ENCODE assay signal across 16 cellular contexts in genomic region chr19:10122066-10122465, GRCh38. TPM values are rescaled to one million over a fixed set of nuclear protein-coding genes. Genes with fewer than 3 reads are reported as not detected.
DNase-seq lines count a peak whose midpoint lies in the region; ATAC-seq, FAIRE-seq and TF ChIP-seq lines count a peak whose summit lies in the region.
"Had no signal": no experiment of that assay in that cellular context is flagged by ENCODE, and none has a peak within 500 bp of the region (broad histone marks: within the 10 kb centered on the region; RNA-seq: fewer than 3 reads in every experiment).

No MANE protein-coding gene starts in this region.

- POLR2A ChIA-PET in naive thymus-derived CD8-positive, alpha-beta T cell (lab: Charles Lee): interaction anchor here (0.6 to 12.3 kb wide), 5 partner anchors 9 to 72 kb away, joined by 3 to 116 read pairs (median 4); partner anchors contain the start of gene PPAN

- in situ Hi-C loops in transverse colon (cut with MboI; ENCODE audit: low pct_ligation_motif_present in 1 of 4, low pct_unique_long_range_greater_than_20kb in 1 of 4, low sequenced_read_pairs in 3 of 4): loop anchor here in 1 of 4 donors (25.0 kb wide), 1 partner anchor 115 kb away; the partner anchor contains the start of gene S1PR2
- in situ Hi-C loops in brain microvascular endothelial cell (cut with HindIII; ENCODE audit: low pct_ligation_motif_present, low sequenced_read_pairs): no loop called here

- DNase-seq in GM03348 (ENCODE audit: low spot score) (peak; percentile 56), astrocyte (ENCODE audit: low read depth) (peak; percentile 48), left lung (no peak), transverse colon (no peak), brain microvascular endothelial cell (no peak), cerebellum (ENCODE audit: low spot score) (no peak), NCI-H510A treated with DMSO at 0.1 percent for 48 hours (lab: John Stamatoyannopoulos, UW) (no peak)
- no peak for DNase-seq in naive thymus-derived CD8-positive, alpha-beta T cell
- DNase-seq: activated CD8-positive, alpha-beta memory T cell treated with anti-CD3 and anti-CD28 coated beads, Interleukin-2, amount 10 ng/mL, durations not matched to agents 7 days and 5 days; naive B cell; NCI-H1048; NCI-H2227 treated with DMSO at 0.1 percent for 48 hours; stimulated activated naive CD4-positive, alpha-beta T cell had no signal

- H3K36me3 ChIP-seq in astrocyte (ENCODE audit: insufficient read depth, low read length) (peaks cover 8% of the 10 kb centered on the region), left lung (peaks cover 0 to 18% of the 10 kb centered on the region in 2 donors), transverse colon (peaks cover 0 to 4% (median 0%) of the 10 kb centered on the region in 4 donors), brain microvascular endothelial cell (replicated peaks) (peaks cover 11% of the 10 kb centered on the region)

- intact Hi-C loops in left lung (cut with DNase I): no loop called here
- intact Hi-C loops in transverse colon (cut with DNase I; ENCODE audit: low total_unique reads): no loop called here

- H3K4me3 ChIP-seq in astrocyte (ENCODE audit: insufficient read depth, low read depth, low read length) (no peak overlapping the region), left lung (no peak overlapping the region), transverse colon (no peak overlapping the region), brain microvascular endothelial cell (ENCODE audit: low read depth, low read length) (no peak overlapping the region)
- H3K4me3 ChIP-seq: right atrium auricular region had no signal

- H4K20me1 ChIP-seq in astrocyte (ENCODE audit: insufficient read depth, low read length): peaks cover 15% of the 10 kb centered on the region

- no peak overlapping the region for H3K27ac Mint-ChIP-seq in astrocyte (ENCODE audit: unreplicated experiment)
- H3K27ac Mint-ChIP-seq in naive thymus-derived CD8-positive, alpha-beta T cell: peak overlapping the region in 1 of 10 donors; percentile 15
- H3K27ac Mint-ChIP-seq: activated CD8-positive, alpha-beta memory T cell treated with anti-CD3 and anti-CD28 coated beads, Interleukin-2, amount 10 ng/mL, durations not matched to agents 7 days and 5 days; activated naive CD8-positive, alpha-beta T cell had no signal

- H3K4me1 ChIP-seq in astrocyte (ENCODE audit: insufficient read depth, low read length) (peaks cover 13% of the 10 kb centered on the region), left lung (peaks cover 19 to 51% of the 10 kb centered on the region in 2 donors), transverse colon (peaks cover 6 to 18% (median 15%) of the 10 kb centered on the region in 4 donors)

- H3K27ac ChIP-seq in astrocyte (ENCODE audit: low read depth, low read length) (no peak overlapping the region), left lung (peak overlapping the region; percentile 41 to 79), transverse colon (peak overlapping the region; percentile 72 to 89 (median 82)), brain microvascular endothelial cell (no peak overlapping the region)

- WGBS in transverse colon (ENCODE audit: low coverage in 1 of 2), 2 donors: 49 to 68% methylated on average over 2 to 6 of the region's 6 CpGs

- peak; percentile 61 for ATAC-seq in left lung
- ATAC-seq in naive thymus-derived CD8-positive, alpha-beta T cell: no peak
- ATAC-seq: activated CD8-positive, alpha-beta memory T cell treated with anti-CD3 and anti-CD28 coated beads, Interleukin-2, amount 10 ng/mL, durations not matched to agents 7 days and 5 days had no signal

- no peaks in the 10 kb centered on the region for H3K9me3 Mint-ChIP-seq in astrocyte (ENCODE audit: unreplicated experiment)
- no peaks in the 10 kb centered on the region for H3K9me3 Mint-ChIP-seq in naive thymus-derived CD8-positive, alpha-beta T cell

- H2AFZ ChIP-seq in astrocyte (ENCODE audit: low read depth, low read length): no peak overlapping the region

- H3K36me3 Mint-ChIP-seq in astrocyte (ENCODE audit: low read depth, unreplicated experiment): peaks cover 5% of the 10 kb centered on the region
- peaks cover 0 to 14% (median 8%) of the 10 kb centered on the region in 3 donors for H3K36me3 Mint-ChIP-seq in naive thymus-derived CD8-positive, alpha-beta T cell
- H3K36me3 Mint-ChIP-seq: naive B cell had no signal

- TF ChIP-seq POLR2A in transverse colon (IDR thresholded peaks at IDR 0.05): no peak

- no peak for TF ChIP-seq EP300 in transverse colon (IDR thresholded peaks at IDR 0.05; ENCODE audit: low read depth)

- H3K79me2 ChIP-seq in astrocyte (ENCODE audit: insufficient read depth, low read length): peaks cover 27% of the 10 kb centered on the region

- H3K9ac ChIP-seq in astrocyte (ENCODE audit: low read length): no peak overlapping the region

- no peaks in the 10 kb centered on the region for H3K27me3 ChIP-seq in astrocyte (ENCODE audit: insufficient read depth, low read length)
- H3K27me3 ChIP-seq in left lung: no peaks in the 10 kb centered on the region
- no peaks in the 10 kb centered on the region for H3K27me3 ChIP-seq in transverse colon
- H3K27me3 ChIP-seq in brain microvascular endothelial cell (replicated peaks): no peaks in the 10 kb centered on the region
- H3K27me3 ChIP-seq: right atrium auricular region had no signal

- no peaks in the 10 kb centered on the region for H3K9me3 ChIP-seq in astrocyte (ENCODE audit: insufficient read depth, low read depth, low read length)
- no peaks in the 10 kb centered on the region for H3K9me3 ChIP-seq in left lung
- no peaks in the 10 kb centered on the region for H3K9me3 ChIP-seq in transverse colon
- H3K9me3 ChIP-seq: right atrium auricular region had no signal

- peaks cover 4% of the 10 kb centered on the region for H3K4me1 Mint-ChIP-seq in astrocyte (ENCODE audit: low read depth, unreplicated experiment)
- H3K4me1 Mint-ChIP-seq in naive thymus-derived CD8-positive, alpha-beta T cell: peaks cover 6 to 33% (median 21%) of the 10 kb centered on the region in 4 donors

- H3K4me2 ChIP-seq in astrocyte (ENCODE audit: low read length): no peak overlapping the region

- TF ChIP-seq CTCF in astrocyte (IDR thresholded peaks at IDR 0.05; ENCODE audit: insufficient read depth, low read depth, low read length) (no peak), left lung (IDR thresholded peaks at IDR 0.05) (no peak), transverse colon (IDR thresholded peaks at IDR 0.05) (no peak), brain microvascular endothelial cell (IDR thresholded peaks at IDR 0.05; ENCODE audit: low read depth, low read length, missing control alignments) (no peak)

- FAIRE-seq in astrocyte (lab: Jason Lieb, UNC): no peak
- FAIRE-seq: HTR-8/SVneo had no signal

- H3K27me3 Mint-ChIP-seq in astrocyte (ENCODE audit: low read depth, unreplicated experiment): no peaks in the 10 kb centered on the region
- no peaks in the 10 kb centered on the region for H3K27me3 Mint-ChIP-seq in naive thymus-derived CD8-positive, alpha-beta T cell
- H3K27me3 Mint-ChIP-seq: activated CD8-positive, alpha-beta memory T cell treated with anti-CD3 and anti-CD28 coated beads, Interleukin-2, amount 10 ng/mL, durations not matched to agents 7 days and 5 days; activated naive CD8-positive, alpha-beta T cell; naive B cell had no signal

- no peak overlapping the region for H3K4me3 Mint-ChIP-seq in astrocyte (ENCODE audit: unreplicated experiment)
- H3K4me3 Mint-ChIP-seq in naive thymus-derived CD8-positive, alpha-beta T cell: no peak overlapping the region
- H3K4me3 Mint-ChIP-seq: activated CD8-positive, alpha-beta memory T cell treated with anti-CD3 and anti-CD28 coated beads, Interleukin-2, amount 10 ng/mL, durations not matched to agents 7 days and 5 days; activated naive CD8-positive, alpha-beta T cell had no signal

RNA-seq across cellular contexts. Expression of gene EIF3G, which starts 2.4 kb away (rescaled TPM):
- total RNA-seq in astrocyte: 207 and 215 TPM in 2 replicates
- total RNA-seq in left lung: 100 to 1,000 TPM; 162 to 166 TPM
- total RNA-seq in transverse colon: 100 to 1,000 TPM; 169 to 293 (median 198) TPM
- 100 to 1,000 TPM; 363 to 378 TPM for total RNA-seq in naive thymus-derived CD8-positive, alpha-beta T cell
- polyA plus RNA-seq in naive thymus-derived CD8-positive, alpha-beta T cell: 100 to 1,000 TPM; 226 to 282 (median 269) TPM
- 76.3 TPM for total RNA-seq in cerebellum

RNA-seq across cellular contexts. Expression of gene P2RY11, which starts 10.6 kb away (rescaled TPM):
- total RNA-seq in astrocyte (19.3 and 22.8 TPM in 2 replicates), left lung (10 to 100 TPM in 1 of 2 donors, 1 to 10 TPM in 1; 8.4 to 24.4 TPM), transverse colon (10 to 100 TPM in 1 of 4 donors, 1 to 10 TPM in 2, under 1 TPM in 1; 0.80 to 13.8 (median 6.9) TPM), cerebellum (4.9 TPM)
- 10 to 100 TPM; 61.4 to 68.0 TPM for total RNA-seq in naive thymus-derived CD8-positive, alpha-beta T cell
- 1 to 10 TPM; 2.2 to 4.2 (median 2.9) TPM for polyA plus RNA-seq in naive thymus-derived CD8-positive, alpha-beta T cell

RNA-seq across cellular contexts. Expression of gene PPAN, which starts 15.9 kb away (rescaled TPM):
- total RNA-seq in astrocyte (54.2 and 55.6 TPM in 2 replicates), left lung (10 to 100 TPM; 23.4 to 49.8 TPM), transverse colon (10 to 100 TPM; 10.1 to 31.8 (median 21.5) TPM), cerebellum (17.2 TPM)
- total RNA-seq in naive thymus-derived CD8-positive, alpha-beta T cell: 100 to 1,000 TPM; 109 to 122 TPM
- 10 to 100 TPM; 15.7 to 42.7 (median 25.8) TPM for polyA plus RNA-seq in naive thymus-derived CD8-positive, alpha-beta T cell

RNA-seq across cellular contexts. Expression of gene ANGPTL6, which starts 19.6 kb away (rescaled TPM):
- total RNA-seq in astrocyte: 0.24 TPM in 1 of 2 replicates, not detected in the other
- under 1 TPM; 0.38 to 0.68 TPM for total RNA-seq in left lung
- total RNA-seq in transverse colon: 1 to 10 TPM in 1 of 4 donors, under 1 TPM in 2, not detected in 1; 0.32 to 4.5 (median 0.55) TPM
- total RNA-seq in naive thymus-derived CD8-positive, alpha-beta T cell: 1 to 10 TPM; 1.3 to 1.8 TPM
- under 1 TPM; 0.54 to 0.82 (median 0.65) TPM for polyA plus RNA-seq in naive thymus-derived CD8-positive, alpha-beta T cell
- total RNA-seq in cerebellum: 0.45 TPM

RNA-seq across cellular contexts. Expression of gene SHFL, which starts 35.9 kb away (rescaled TPM):
- total RNA-seq in astrocyte: 73.5 and 86.8 TPM in 2 replicates
- 10 to 100 TPM; 30.9 to 38.8 TPM for total RNA-seq in left lung
- 10 to 100 TPM; 24.5 to 56.1 (median 39.0) TPM for total RNA-seq in transverse colon
- total RNA-seq in naive thymus-derived CD8-positive, alpha-beta T cell: 100 to 1,000 TPM; 109 to 113 TPM
- polyA plus RNA-seq in naive thymus-derived CD8-positive, alpha-beta T cell: 10 to 100 TPM; 32.0 to 51.3 (median 34.6) TPM
- 6.6 TPM for total RNA-seq in cerebellum

Comparison
In these comparisons a context has a peak if more than half of its experiments do, and no peak if none do; other contexts are left out.
1. DNase-seq: peak in GM03348 (single experiment) and astrocyte (single experiment); none in left lung (0 of 2), transverse colon (single experiment), brain microvascular endothelial cell (single experiment), naive thymus-derived CD8-positive, alpha-beta T cell (0 of 10), cerebellum (single experiment) and NCI-H510A treated with DMSO at 0.1 percent for 48 hours (single experiment).
2. H3K27ac ChIP-seq: peak in left lung (2 of 2) and transverse colon (4 of 4); none in astrocyte (single experiment) and brain microvascular endothelial cell (single experiment).